Comparison of ENCODE assay signal across 12 cellular contexts in the genomic region with DNA sequence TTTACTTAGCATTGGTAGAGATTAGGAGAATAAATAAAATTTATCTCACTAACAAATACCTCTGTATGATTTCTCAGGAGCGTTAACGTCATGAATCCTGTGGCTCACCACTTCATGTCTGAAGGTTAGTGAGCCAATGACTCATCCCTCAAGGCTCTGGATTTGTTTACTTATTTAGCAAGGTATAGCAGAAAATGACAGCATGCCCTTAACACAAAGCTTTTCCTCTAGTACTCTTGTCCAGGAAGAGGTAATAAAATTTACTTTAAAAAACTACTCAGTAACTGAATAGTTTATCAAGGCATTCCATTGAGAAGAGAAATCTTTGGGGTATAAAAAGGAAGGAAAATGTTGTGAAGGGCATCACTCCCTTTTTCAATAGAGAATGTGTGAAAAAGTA.
DNase-seq lines count a peak whose midpoint lies in the region; ATAC-seq and TF ChIP-seq lines count a peak whose summit lies in the region.
"Had no signal": no experiment of that assay in that cellular context is flagged by ENCODE, and none has a peak within 500 bp of the region (broad histone marks: within the 10 kb centered on the region; RNA-seq: fewer than 3 reads in every experiment).

No MANE protein-coding gene starts in this region.

- no peak overlapping the region for H3K4me3 Mint-ChIP-seq in activated CD8-positive, alpha-beta memory T cell treated with anti-CD3 and anti-CD28 coated beads, Interleukin-2, amount 10 ng/mL, durations not matched to agents 7 days and 5 days
- H3K4me3 Mint-ChIP-seq: activated CD4-positive, alpha-beta T cell treated with anti-CD3 and anti-CD28 coated beads, Interleukin-2, amount 10 ng/mL, durations not matched to agents 24 days and 14 days; activated naive CD4-positive, alpha-beta T cell treated with anti-CD3 and anti-CD28 coated beads, Interleukin-2, amount 10 ng/mL, durations not matched to agents 7 days and 5 days; CD4-positive, CD25-positive, alpha-beta regulatory T cell had no signal

- no peaks in the 10 kb centered on the region for H3K9me3 Mint-ChIP-seq in activated CD8-positive, alpha-beta memory T cell treated with anti-CD3 and anti-CD28 coated beads, Interleukin-2, amount 10 ng/mL, durations not matched to agents 7 days and 5 days (ENCODE audit: low read depth)
- H3K9me3 Mint-ChIP-seq: activated CD4-positive, alpha-beta T cell treated with anti-CD3 and anti-CD28 coated beads, Interleukin-2, amount 10 ng/mL, durations not matched to agents 24 days and 14 days; activated naive CD4-positive, alpha-beta T cell treated with anti-CD3 and anti-CD28 coated beads, Interleukin-2, amount 10 ng/mL, durations not matched to agents 7 days and 5 days had no signal

- no peaks in the 10 kb centered on the region for H3K4me1 Mint-ChIP-seq in activated CD8-positive, alpha-beta memory T cell treated with anti-CD3 and anti-CD28 coated beads, Interleukin-2, amount 10 ng/mL, durations not matched to agents 7 days and 5 days
- H3K4me1 Mint-ChIP-seq: activated CD4-positive, alpha-beta T cell treated with anti-CD3 and anti-CD28 coated beads, Interleukin-2, amount 10 ng/mL, durations not matched to agents 24 days and 14 days; activated naive CD4-positive, alpha-beta T cell treated with anti-CD3 and anti-CD28 coated beads, Interleukin-2, amount 10 ng/mL, durations not matched to agents 7 days and 5 days; CD4-positive, CD25-positive, alpha-beta regulatory T cell had no signal

- in situ Hi-C loops in astrocyte of the cerebellum (cut with HindIII; ENCODE audit: low sequenced_read_pairs) = no loop called here

- DNase-seq in DMS153 (lab: John Stamatoyannopoulos, UW) = peak; percentile 79
- DNase-seq in LNCaP clone FGC (ENCODE audit: low read depth) = peak; percentile 83
- DNase-seq in astrocyte of the cerebellum (ENCODE audit: low read depth) = peak; percentile 92
- DNase-seq in left colon = no peak
- no peak for DNase-seq in activated CD8-positive, alpha-beta memory T cell treated with anti-CD3 and anti-CD28 coated beads, Interleukin-2, amount 10 ng/mL, durations not matched to agents 7 days and 5 days
- no peak for DNase-seq in NCI-H146 treated with DMSO at 0.1 percent for 48 hours (lab: John Stamatoyannopoulos, UW; ENCODE audit: unreplicated experiment)
- DNase-seq: activated CD4-positive, alpha-beta T cell treated with anti-CD3 and anti-CD28 coated beads, Interleukin-2, amount 10 ng/mL, durations not matched to agents 24 days and 14 days; activated naive CD4-positive, alpha-beta T cell treated with anti-CD3 and anti-CD28 coated beads, Interleukin-2, amount 10 ng/mL, durations not matched to agents 7 days and 5 days; CD4-positive, CD25-positive, alpha-beta regulatory T cell had no signal

- TF ChIP-seq CTCF in LNCaP clone FGC (IDR thresholded peaks at IDR 0.05; ENCODE audit: control insufficient read depth, extremely low read depth, insufficient read depth) (no peak), astrocyte of the cerebellum (IDR thresholded peaks at IDR 0.05; ENCODE audit: low read depth, low read length, missing control alignments) (no peak)

- no peak overlapping the region for H3K27ac Mint-ChIP-seq in activated CD8-positive, alpha-beta memory T cell treated with anti-CD3 and anti-CD28 coated beads, Interleukin-2, amount 10 ng/mL, durations not matched to agents 7 days and 5 days
- H3K27ac Mint-ChIP-seq: activated CD4-positive, alpha-beta T cell treated with anti-CD3 and anti-CD28 coated beads, Interleukin-2, amount 10 ng/mL, durations not matched to agents 24 days and 14 days; activated naive CD4-positive, alpha-beta T cell treated with anti-CD3 and anti-CD28 coated beads, Interleukin-2, amount 10 ng/mL, durations not matched to agents 7 days and 5 days; CD4-positive, CD25-positive, alpha-beta regulatory T cell had no signal

- H3K4me3 ChIP-seq in LNCaP clone FGC (ENCODE audit: low read depth, low read length) = peak overlapping the region; percentile 17; the same call in 1 of the 2 replicates
- H3K4me3 ChIP-seq in astrocyte of the cerebellum (ENCODE audit: low read depth, low read length) = no peak overlapping the region
- H3K4me3 ChIP-seq: GM12878 had no signal

- intact Hi-C loops in left colon (cut with DNase I, micrococcal nuclease) = no loop called here

- no peaks in the 10 kb centered on the region for H3K27me3 Mint-ChIP-seq in activated CD8-positive, alpha-beta memory T cell treated with anti-CD3 and anti-CD28 coated beads, Interleukin-2, amount 10 ng/mL, durations not matched to agents 7 days and 5 days
- H3K27me3 Mint-ChIP-seq: activated CD4-positive, alpha-beta T cell treated with anti-CD3 and anti-CD28 coated beads, Interleukin-2, amount 10 ng/mL, durations not matched to agents 24 days and 14 days; activated naive CD4-positive, alpha-beta T cell treated with anti-CD3 and anti-CD28 coated beads, Interleukin-2, amount 10 ng/mL, durations not matched to agents 7 days and 5 days; CD4-positive, CD25-positive, alpha-beta regulatory T cell had no signal

- no peaks in the 10 kb centered on the region for H3K36me3 Mint-ChIP-seq in activated CD8-positive, alpha-beta memory T cell treated with anti-CD3 and anti-CD28 coated beads, Interleukin-2, amount 10 ng/mL, durations not matched to agents 7 days and 5 days
- H3K36me3 Mint-ChIP-seq: activated naive CD4-positive, alpha-beta T cell treated with anti-CD3 and anti-CD28 coated beads, Interleukin-2, amount 10 ng/mL, durations not matched to agents 7 days and 5 days; CD4-positive, CD25-positive, alpha-beta regulatory T cell had no signal

- CTCF ChIA-PET in activated CD8-positive, alpha-beta memory T cell treated with anti-CD3 and anti-CD28 coated beads, Interleukin-2, amount 10 ng/mL, durations not matched to agents 7 days and 5 days (lab: Charles Lee) = no interaction called here

- ATAC-seq in left colon = peak; percentile 88
- ATAC-seq in GM19452 (IDR thresholded peaks at IDR 0.05; ENCODE audit: unreplicated experiment) = no peak
- ATAC-seq in GM19463 (IDR thresholded peaks at IDR 0.05; ENCODE audit: unreplicated experiment) = no peak
- no peak for ATAC-seq in activated CD8-positive, alpha-beta memory T cell treated with anti-CD3 and anti-CD28 coated beads, Interleukin-2, amount 10 ng/mL, durations not matched to agents 7 days and 5 days
- ATAC-seq: GM12878 had no signal

Comparison
In these comparisons a context has a peak if more than half of its experiments do, and no peak if none do; other contexts are left out.
1. DNase-seq: peak in DMS153 (single experiment), LNCaP clone FGC (single experiment) and astrocyte of the cerebellum (single experiment); none in left colon (0 of 2), activated CD8-positive, alpha-beta memory T cell treated with anti-CD3 and anti-CD28 coated beads, Interleukin-2, amount 10 ng/mL, durations not matched to agents 7 days and 5 days (single experiment) and NCI-H146 treated with DMSO at 0.1 percent for 48 hours (single experiment).